Comparison of ENCODE assay signal across 1 cellular context in genomic region chr22:21641417-21641794, GRCh38.
A peak's percentile ranks its signal among the peaks of the same experiment; 100 is the strongest.
TF ChIP-seq lines count a peak whose summit lies in the region.

No MANE protein-coding gene starts in this region.

TF ChIP-seq in K562, 482 proteins besides CTCF, POLR2A, EP300 and RAD21 (continued from another document and continues in another):
- TF ChIP-seq HMGXB4 (CRISPR knock-in tag; IDR thresholded peaks at IDR 0.05), result no peak
- no peak for TF ChIP-seq ATF3 (IDR thresholded peaks at IDR 0.05)
- TF ChIP-seq ATF3 (CRISPR knock-in tag; conservative IDR thresholded peaks at IDR 0.05), result peak; percentile 90
- TF ChIP-seq ZNF699 (CRISPR knock-in tag; IDR thresholded peaks at IDR 0.05; ENCODE audit: insufficient replicate concordance), result no peak
- TF ChIP-seq NR0B1 (IDR thresholded peaks at IDR 0.05; ENCODE audit: partially characterized antibody), result no peak
- no peak for TF ChIP-seq GATAD2A (IDR thresholded peaks at IDR 0.05)
- TF ChIP-seq TBP (optimal IDR thresholded peaks at IDR 0.05; ENCODE audit: low read depth, low read length), result no peak
- TF ChIP-seq ZNF407 (IDR thresholded peaks at IDR 0.05; ENCODE audit: low read depth), result no peak
- TF ChIP-seq HES1 (IDR thresholded peaks at IDR 0.05; ENCODE audit: low read depth), result no peak
- no peak for TF ChIP-seq KDM1A (IDR thresholded peaks at IDR 0.05)
- peak; percentile 95 for TF ChIP-seq MYC (IDR thresholded peaks at IDR 0.05; ENCODE audit: low read depth, low read length)
- no peak for TF ChIP-seq MYC (CRISPR knock-in tag; IDR thresholded peaks at IDR 0.05; ENCODE audit: borderline replicate concordance, low read depth)
- no peak for TF ChIP-seq HNRNPK (IDR thresholded peaks at IDR 0.05; ENCODE audit: low read depth, low read length, poor library complexity, severe bottlenecking)
- TF ChIP-seq ZNF512 (tag; IDR thresholded peaks at IDR 0.05), result no peak
- TF ChIP-seq SRSF9 (IDR thresholded peaks at IDR 0.05; ENCODE audit: borderline replicate concordance, low read depth, low read length), result no peak
- no peak for TF ChIP-seq SMAD3 (CRISPR knock-in tag; conservative IDR thresholded peaks at IDR 0.05)
- TF ChIP-seq BRF1 (IDR thresholded peaks at IDR 0.05; ENCODE audit: borderline replicate concordance, extremely low read depth, insufficient read length), result no peak
- TF ChIP-seq ZNF707 (CRISPR knock-in tag; conservative IDR thresholded peaks at IDR 0.05), result no peak
- TF ChIP-seq ZNF644 (tag; IDR thresholded peaks at IDR 0.05; ENCODE audit: low read depth), result no peak
- TF ChIP-seq SOX6 (IDR thresholded peaks at IDR 0.05), result no peak
- TF ChIP-seq ZBTB34 (CRISPR knock-in tag; IDR thresholded peaks at IDR 0.05), result no peak
- no peak for TF ChIP-seq ZBTB12 (CRISPR knock-in tag; IDR thresholded peaks at IDR 0.05)
- TF ChIP-seq SMARCE1 (IDR thresholded peaks at IDR 0.05), result no peak
- TF ChIP-seq SREBF1 (IDR thresholded peaks at IDR 0.05; ENCODE audit: borderline replicate concordance, low read depth, low read length), result peak; percentile 75; the same call in 1 of the 2 replicates
- TF ChIP-seq MAX (CRISPR knock-in tag; IDR thresholded peaks at IDR 0.05), result no peak
- TF ChIP-seq ZHX1 (conservative IDR thresholded peaks at IDR 0.05; ENCODE audit: low read length), result peak; percentile 75; the same call in 1 of the 2 replicates
- no peak for TF ChIP-seq CBX2 (IDR thresholded peaks at IDR 0.05; ENCODE audit: insufficient read depth, low read length, poor library complexity, severe bottlenecking)
- no peak for TF ChIP-seq ADNP (tag; IDR thresholded peaks at IDR 0.05)
- no peak for TF ChIP-seq FOXK1 (CRISPR knock-in tag; IDR thresholded peaks at IDR 0.05; ENCODE audit: borderline replicate concordance)
- TF ChIP-seq BRCA1 (IDR thresholded peaks at IDR 0.05), result no peak
- no peak for TF ChIP-seq BRCA1 (CRISPR knock-in tag; IDR thresholded peaks at IDR 0.05)
- no peak for TF ChIP-seq ELF4 (CRISPR knock-in tag; IDR thresholded peaks at IDR 0.05)
- TF ChIP-seq WHSC1 (IDR thresholded peaks at IDR 0.05; ENCODE audit: low read length), result peak; percentile 76
- no peak for TF ChIP-seq ZEB2 (IDR thresholded peaks at IDR 0.05)
- peak; percentile 45; the same call in 1 of the 2 replicates for TF ChIP-seq ARID3A (IDR thresholded peaks at IDR 0.05; ENCODE audit: borderline replicate concordance, low read depth, low read length)
- TF ChIP-seq ZNF408 (CRISPR knock-in tag; IDR thresholded peaks at IDR 0.05; ENCODE audit: low read depth), result no peak
